Comparison of ENCODE assay signal across 17 cellular contexts in genomic region chrX:37904833-37905232, GRCh38.
"Had no signal": no experiment of that assay in that cellular context is flagged by ENCODE, and none has a peak within 500 bp of the region (broad histone marks: within the 10 kb centered on the region; RNA-seq: fewer than 3 reads in every experiment).

No MANE protein-coding gene starts in this region.

- H3K27ac Mint-ChIP-seq: activated CD4-positive, alpha-beta T cell treated with anti-CD3 and anti-CD28 coated beads, Interleukin-2, amount 10 ng/mL, durations not matched to agents 7 days and 5 days; activated naive CD4-positive, alpha-beta T cell treated with anti-CD3 and anti-CD28 coated beads for 36 hours; activated T-helper 2 cell treated with anti-CD3 and anti-CD28 coated beads, Interferon-gamma antibody, Interleukin-2, Interleukin-4, amounts not matched to agents 10 μg/mL and 5 μg/mL and 100 μg/mL, durations not matched to agents 14 hours and 24 hours and 36 hours; stimulated activated naive CD8-positive, alpha-beta T cell treated with anti-CD3 and anti-CD28 coated beads, Interleukin-15, Interleukin-2, amounts not matched to agents 100 ng/mL and 50 ng/mL, for 24 hours; type B pancreatic cell had no signal

- H3K4me3 Mint-ChIP-seq: activated CD4-positive, alpha-beta T cell treated with anti-CD3 and anti-CD28 coated beads, Interleukin-2, amount 10 ng/mL, durations not matched to agents 7 days and 5 days; activated naive CD4-positive, alpha-beta T cell treated with anti-CD3 and anti-CD28 coated beads for 36 hours; stimulated activated naive CD8-positive, alpha-beta T cell treated with anti-CD3 and anti-CD28 coated beads, Interleukin-15, Interleukin-2, amounts not matched to agents 100 ng/mL and 50 ng/mL, for 24 hours had no signal

- FAIRE-seq: frontal cortex, small intestine had no signal

- DNase-seq: activated CD4-positive, alpha-beta T cell treated with anti-CD3 and anti-CD28 coated beads, Interleukin-2, amount 10 ng/mL, durations not matched to agents 7 days and 5 days; activated CD4-positive, CD25-positive, alpha-beta regulatory T cell; activated CD8-positive, alpha-beta memory T cell treated with anti-CD3 and anti-CD28 coated beads for 24 hours; activated naive CD4-positive, alpha-beta T cell treated with anti-CD3 and anti-CD28 coated beads for 36 hours; central memory CD4-positive, alpha-beta T cell; cortex of kidney; effector CD4-positive, alpha-beta T cell; heart left ventricle; left colon; posterior cingulate gyrus; small intestine had no signal

- H3K36me3 Mint-ChIP-seq: type B pancreatic cell had no signal

- H3K27ac ChIP-seq: heart left ventricle, neutrophil, suprapubic skin had no signal

- H3K9me3 ChIP-seq: heart left ventricle, neutrophil, suprapubic skin had no signal

- H3K36me3 ChIP-seq: heart left ventricle, neutrophil, suprapubic skin had no signal

- H3K9me3 Mint-ChIP-seq: activated CD4-positive, alpha-beta T cell treated with anti-CD3 and anti-CD28 coated beads, Interleukin-2, amount 10 ng/mL, durations not matched to agents 7 days and 5 days; activated naive CD4-positive, alpha-beta T cell treated with anti-CD3 and anti-CD28 coated beads for 36 hours; activated T-helper 2 cell treated with anti-CD3 and anti-CD28 coated beads, Interferon-gamma antibody, Interleukin-2, Interleukin-4, amounts not matched to agents 10 μg/mL and 5 μg/mL and 100 μg/mL, durations not matched to agents 14 hours and 24 hours and 36 hours; stimulated activated naive CD8-positive, alpha-beta T cell treated with anti-CD3 and anti-CD28 coated beads, Interleukin-15, Interleukin-2, amounts not matched to agents 100 ng/mL and 50 ng/mL, for 24 hours; type B pancreatic cell had no signal

- ATAC-seq: left colon had no signal

- H3K4me1 Mint-ChIP-seq: activated CD4-positive, alpha-beta T cell treated with anti-CD3 and anti-CD28 coated beads, Interleukin-2, amount 10 ng/mL, durations not matched to agents 7 days and 5 days had no signal

- H3K4me3 ChIP-seq: suprapubic skin had no signal
